ENCODE assay signal across 8 cellular contexts in the genomic region with DNA sequence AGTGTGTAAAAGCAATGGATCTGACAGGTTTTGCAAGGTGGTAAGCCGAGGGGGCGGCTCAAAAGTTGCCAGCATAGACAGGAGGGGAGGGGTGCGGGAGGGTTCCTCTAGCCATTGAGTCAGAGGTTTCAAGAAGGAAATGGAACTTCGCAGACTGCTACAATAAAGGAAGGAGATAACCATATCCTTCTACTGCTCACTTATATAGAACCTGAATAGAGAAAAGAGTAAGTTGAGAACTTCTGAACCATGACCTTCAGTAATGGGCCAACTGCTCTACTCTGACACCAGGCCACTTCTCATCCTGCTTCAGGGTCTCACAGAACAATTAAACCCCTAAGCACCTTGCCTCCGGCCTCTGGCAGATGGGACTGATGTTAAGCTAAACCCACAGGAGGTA. TPM values are rescaled to one million over a fixed set of nuclear protein-coding genes. Genes with fewer than 3 reads are reported as not detected.
A peak's percentile ranks its signal among the peaks of the same experiment; 100 is the strongest.
DNase-seq lines count a peak whose midpoint lies in the region; ATAC-seq and TF ChIP-seq lines count a peak whose summit lies in the region.

No MANE protein-coding gene starts in this region.

- intact Hi-C loops in spleen (cut with DNase I; ENCODE audit: low total_unique reads) (no loop called here), left ventricle myocardium inferior (cut with micrococcal nuclease) (no loop called here), PC-9 (cut with micrococcal nuclease; ENCODE audit: unreplicated experiment) (no loop called here)

- H3K9me2 ChIP-seq in PC-9 (ENCODE audit: insufficient read depth): no peaks in the 10 kb centered on the region

- no peaks in the 10 kb centered on the region for H3K36me3 Mint-ChIP-seq in chondrocyte (ENCODE audit: low read depth)

- no peaks in the 10 kb centered on the region for H3K27me3 Mint-ChIP-seq in chondrocyte (ENCODE audit: low read depth)

- CTCF ChIA-PET in PC-9 (lab: Charles Lee): no interaction called here

- peaks cover 22 to 79% (median 52%) of the 10 kb centered on the region in 6 donors for H3K4me1 ChIP-seq in spleen
- H3K4me1 ChIP-seq in left ventricle myocardium inferior: peaks cover 47% of the 10 kb centered on the region
- peaks cover 29% of the 10 kb centered on the region for H3K4me1 ChIP-seq in suprapubic skin
- H3K4me1 ChIP-seq in PC-9 (replicated peaks; ENCODE audit: insufficient read depth): peaks cover 49% of the 10 kb centered on the region

- H3K4me2 ChIP-seq in PC-9: no peak overlapping the region

- H3K4me3 ChIP-seq in spleen (no peak overlapping the region), left ventricle myocardium inferior (no peak overlapping the region), suprapubic skin (no peak overlapping the region), PC-9 (no peak overlapping the region)

- peaks cover 27% of the 10 kb centered on the region; the same call in 1 of the 2 replicates for H3K79me2 ChIP-seq in PC-9 (ENCODE audit: low read depth)

- DNase-seq in NOMO-1 treated with dmso at 0.1 percent for 144 hours (lab: John Stamatoyannopoulos, UW; ENCODE audit: unreplicated experiment) (peak; percentile 21), spleen (no peak), left ventricle myocardium inferior (no peak), chondrocyte (ENCODE audit: low spot score) (no peak), suprapubic skin (ENCODE audit: low spot score in 2 of 2) (no peak), PC-9 (no peak)

- TF ChIP-seq CTCF in spleen (IDR thresholded peaks at IDR 0.05 in 8 of 11, conservative IDR thresholded peaks at IDR 0.05 in 3 of 11) (no peak), left ventricle myocardium inferior (IDR thresholded peaks at IDR 0.05; ENCODE audit: borderline replicate concordance) (no peak), chondrocyte (IDR thresholded peaks at IDR 0.05) (no peak), suprapubic skin (IDR thresholded peaks at IDR 0.05) (no peak), PC-9 (conservative IDR thresholded peaks at IDR 0.05) (no peak)

- POLR2A ChIA-PET in PC-9 (lab: Charles Lee; ENCODE audit: unreplicated experiment): no interaction called here

- peaks cover 10% of the 10 kb centered on the region for H3K4me1 Mint-ChIP-seq in chondrocyte (ENCODE audit: low read depth)

- H2AFZ ChIP-seq in PC-9: no peak overlapping the region

- no peaks in the 10 kb centered on the region for H4K20me1 ChIP-seq in PC-9 (ENCODE audit: insufficient read depth)

- H3K27ac ChIP-seq in spleen (peak overlapping the region in 5 of 8 donors; percentile 49 to 62 (median 59)), left ventricle myocardium inferior (replicated peaks) (no peak overlapping the region), suprapubic skin (no peak overlapping the region), PC-9 (no peak overlapping the region)

- BruUV-seq in PC-9 (replicated peaks; lab: Mats Ljungman, UMichigan): no TSS peak

- no peak overlapping the region for H3K4me3 Mint-ChIP-seq in chondrocyte (ENCODE audit: unreplicated experiment)

- H3K36me3 ChIP-seq in spleen (no peaks in the 10 kb centered on the region), left ventricle myocardium inferior (no peaks in the 10 kb centered on the region), suprapubic skin (no peaks in the 10 kb centered on the region), PC-9 (ENCODE audit: low read depth) (no peaks in the 10 kb centered on the region)

- peak; percentile 73 for ATAC-seq in GM18870 (IDR thresholded peaks at IDR 0.05; ENCODE audit: unreplicated experiment)
- ATAC-seq in HG02610 (IDR thresholded peaks at IDR 0.05; ENCODE audit: unreplicated experiment): peak; percentile 59

- TF ChIP-seq POLR2A in spleen (IDR thresholded peaks at IDR 0.05) (no peak), suprapubic skin (IDR thresholded peaks at IDR 0.05) (no peak)

- TF ChIP-seq EP300 in suprapubic skin (IDR thresholded peaks at IDR 0.05): no peak

- H3F3A ChIP-seq in PC-9 (ENCODE audit: insufficient read depth, low read depth): peaks cover 38% of the 10 kb centered on the region

- H3K27me3 ChIP-seq in spleen (replicated peaks in 1 of 7) (no peaks in the 10 kb centered on the region), left ventricle myocardium inferior (ENCODE audit: low read depth) (no peaks in the 10 kb centered on the region), suprapubic skin (no peaks in the 10 kb centered on the region), PC-9 (ENCODE audit: insufficient read depth, low read depth) (no peaks in the 10 kb centered on the region)

- H3K9me3 Mint-ChIP-seq in chondrocyte (ENCODE audit: low read depth): no peaks in the 10 kb centered on the region

- no peak overlapping the region for H3K27ac Mint-ChIP-seq in chondrocyte (ENCODE audit: unreplicated experiment)

- 35 to 55% (median 39%) methylated on average over 5 of the region's 5 CpGs for WGBS in spleen, 5 donors
- 82% methylated on average over 5 of the region's 5 CpGs for WGBS in suprapubic skin

- H3K9me3 ChIP-seq in spleen: no peaks in the 10 kb centered on the region
- no peaks in the 10 kb centered on the region for H3K9me3 ChIP-seq in left ventricle myocardium inferior (replicated peaks)
- no peaks in the 10 kb centered on the region for H3K9me3 ChIP-seq in suprapubic skin
- no peaks in the 10 kb centered on the region for H3K9me3 ChIP-seq in PC-9 (ENCODE audit: insufficient read depth, low read depth)

RNA-seq across cellular contexts. Expression of gene BCAR3, which starts 26.3 kb away (rescaled TPM):
- total RNA-seq in spleen: 10 to 100 TPM; 11.0 to 18.0 (median 12.3) TPM
- polyA plus RNA-seq in spleen: 1 to 10 TPM; 3.5 to 6.8 (median 4.5) TPM
- 23.5 TPM for total RNA-seq in left ventricle myocardium inferior
- total RNA-seq in chondrocyte: 12.1 to 20.6 TPM (median 18.5 TPM) in 3 replicates
- total RNA-seq in suprapubic skin: 10 to 100 TPM; 15.9 to 49.6 (median 30.8) TPM
- 62.5 and 70.0 TPM in 2 replicates for total RNA-seq in PC-9 (2021)

Comparison
In these comparisons a context has a peak if more than half of its experiments do, and no peak if none do; other contexts are left out.
1. H3K27ac ChIP-seq: peak in spleen (5 of 8); none in left ventricle myocardium inferior (single experiment), suprapubic skin (single experiment) and PC-9 (single experiment).